ENCODE assay signal across 20 cellular contexts in the genomic region with DNA sequence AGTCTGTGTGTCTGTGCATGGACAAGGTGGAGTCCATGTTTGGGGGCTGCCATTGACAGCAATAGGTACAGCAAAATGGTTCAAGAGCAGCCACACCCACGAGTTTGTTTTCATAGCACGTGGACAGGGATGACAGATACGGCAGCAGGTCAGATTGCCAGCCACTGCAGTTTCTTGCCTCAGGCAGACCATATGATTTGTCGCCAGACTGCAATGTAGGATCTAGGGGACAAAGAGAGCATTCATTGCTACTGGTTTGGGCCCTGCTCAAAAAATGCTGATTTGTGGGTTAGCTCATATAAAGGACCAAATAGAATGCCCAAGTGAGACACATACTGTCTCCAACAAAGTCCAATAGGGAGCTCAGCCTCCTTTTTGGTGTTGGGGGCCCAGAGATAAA.
"Had no signal": no experiment of that assay in that cellular context is flagged by ENCODE, and none has a peak within 500 bp of the region (broad histone marks: within the 10 kb centered on the region; RNA-seq: fewer than 3 reads in every experiment).

No MANE protein-coding gene starts in this region.

- H3K27ac ChIP-seq: ascending aorta, breast epithelium, hepatocyte, left lung, parathyroid adenoma, suprapubic skin had no signal

- H3K9ac ChIP-seq: parathyroid adenoma had no signal

- H3K4me3 ChIP-seq: ascending aorta, breast epithelium, hepatocyte, left lung, mucosa of descending colon, suprapubic skin had no signal

- H3K79me2 ChIP-seq: hepatocyte, parathyroid adenoma had no signal

- FAIRE-seq: keratinocyte, small intestine had no signal

- H3K9me3 ChIP-seq: ascending aorta, breast epithelium, left lung, mucosa of descending colon, suprapubic skin had no signal

- H3K4me1 ChIP-seq: ascending aorta, breast epithelium, left lung, parathyroid adenoma, suprapubic skin had no signal

- ATAC-seq: activated naive CD8-positive, alpha-beta T cell treated with anti-CD3 and anti-CD28 coated beads, Interleukin-2, amount 50 U/mL, for 24 hours; effector memory CD8-positive, alpha-beta T cell; left lung; mucosa of descending colon; naive thymus-derived CD4-positive, alpha-beta T cell had no signal

- H2AFZ ChIP-seq: hepatocyte, parathyroid adenoma had no signal

- H3K4me2 ChIP-seq: hepatocyte had no signal

- H3K36me3 ChIP-seq: ascending aorta, breast epithelium, left lung, suprapubic skin had no signal

- DNase-seq: activated B cell treated with CpG ODN at 0.5 μM for 24 hours; activated CD4-positive, alpha-beta T cell treated with anti-CD3 and anti-CD28 coated beads, Interleukin-2, amount 10 ng/mL, durations not matched to agents 7 days and 5 days; activated naive CD4-positive, alpha-beta T cell treated with anti-CD3 and anti-CD28 coated beads for 36 hours; activated naive CD8-positive, alpha-beta T cell treated with anti-CD3 and anti-CD28 coated beads, Interleukin-2, amount 50 U/mL, for 24 hours; dermis blood vessel endothelial cell; effector memory CD8-positive, alpha-beta T cell; erythroblast; left lung; mucosa of descending colon; naive thymus-derived CD4-positive, alpha-beta T cell; small intestine; stimulated activated CD4-positive, alpha-beta T cell treated with anti-CD3 and anti-CD28 coated beads, Interleukin-4, amount 100 ng/mL, for 4 hours; stimulated activated CD8-positive, alpha-beta memory T cell treated with anti-CD3 and anti-CD28 coated beads, Interleukin-4, amount 100 ng/mL, for 48 hours; T-helper 2 cell had no signal

- H3K27me3 ChIP-seq: ascending aorta, breast epithelium, hepatocyte, left lung had no signal
